ENCODE assay signal across 15 cellular contexts in the genomic region with DNA sequence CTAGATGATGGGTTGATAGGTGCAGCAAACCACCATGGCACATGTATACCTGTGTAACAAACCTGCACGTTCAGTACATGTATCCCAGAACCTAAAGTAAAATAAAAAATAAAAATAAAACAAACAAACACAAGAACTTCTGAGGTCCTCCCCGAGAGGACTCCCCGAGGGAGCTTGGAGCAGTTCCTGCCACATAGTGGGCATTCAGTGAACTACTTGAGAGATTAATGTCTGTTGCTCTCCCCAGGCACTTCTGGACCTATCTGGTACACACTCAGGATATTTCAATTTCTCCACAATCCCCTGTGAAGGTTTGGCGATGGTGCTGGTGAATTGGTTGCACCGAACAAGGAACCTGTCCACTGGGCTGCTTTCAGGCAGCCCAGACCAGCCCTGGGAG.
"Had no signal": no experiment of that assay in that cellular context is flagged by ENCODE, and none has a peak within 500 bp of the region (broad histone marks: within the 10 kb centered on the region; RNA-seq: fewer than 3 reads in every experiment).

No MANE protein-coding gene starts in this region.

- ATAC-seq: activated CD4-positive, CD25-positive, alpha-beta regulatory T cell treated with anti-CD3 and anti-CD28 coated beads, Interleukin-2, amount 50 U/mL, for 24 hours; gastroesophageal sphincter; left ventricle myocardium superior; stimulated activated naive B cell treated with anti-CD40 and anti-IgM and Interleukin-4, amounts not matched to agents 10 μg/mL and 1 μg/mL and 100 μg/mL, for 72 hours had no signal

- H3K4me3 Mint-ChIP-seq: activated CD4-positive, alpha-beta memory T cell treated with anti-CD3 and anti-CD28 coated beads for 36 hours; activated naive CD8-positive, alpha-beta T cell treated with anti-CD3 and anti-CD28 coated beads for 36 hours; stimulated activated naive B cell treated with anti-CD40 and anti-IgM and Interleukin-4, amounts not matched to agents 10 μg/mL and 1 μg/mL and 100 μg/mL, for 72 hours; type B pancreatic cell had no signal

- H3K27me3 Mint-ChIP-seq: activated CD4-positive, alpha-beta memory T cell treated with anti-CD3 and anti-CD28 coated beads for 36 hours; activated naive CD8-positive, alpha-beta T cell treated with anti-CD3 and anti-CD28 coated beads for 36 hours; stimulated activated naive B cell treated with anti-CD40 and anti-IgM and Interleukin-4, amounts not matched to agents 10 μg/mL and 1 μg/mL and 100 μg/mL, for 72 hours; type B pancreatic cell had no signal

- H2AFZ ChIP-seq: hepatocyte had no signal

- H3K9me3 ChIP-seq: gastroesophageal sphincter, psoas muscle, right lobe of liver had no signal

- H3K27me3 ChIP-seq: gastroesophageal sphincter, hepatocyte, right lobe of liver had no signal

- H3K4me2 ChIP-seq: hepatocyte had no signal

- H3K79me2 ChIP-seq: hepatocyte had no signal

- H3K27ac Mint-ChIP-seq: activated CD4-positive, alpha-beta memory T cell treated with anti-CD3 and anti-CD28 coated beads for 36 hours; activated naive CD8-positive, alpha-beta T cell treated with anti-CD3 and anti-CD28 coated beads for 36 hours; stimulated activated naive B cell treated with anti-CD40 and anti-IgM and Interleukin-4, amounts not matched to agents 10 μg/mL and 1 μg/mL and 100 μg/mL, for 72 hours; type B pancreatic cell had no signal

- DNase-seq: activated CD4-positive, alpha-beta memory T cell treated with anti-CD3 and anti-CD28 coated beads for 36 hours; activated gamma-delta T cell treated with Interleukin-2 at 50 U/mL for 16 hours; activated naive CD8-positive, alpha-beta T cell treated with anti-CD3 and anti-CD28 coated beads for 36 hours; activated T-cell treated with anti-CD3 and anti-CD28 coated beads, Interleukin-2, amount 50 U/mL, for 48 hours; left ventricle myocardium superior; mesendoderm; psoas muscle; right lobe of liver; stimulated activated naive B cell treated with anti-CD40 and anti-IgM and Interleukin-4, amounts not matched to agents 10 μg/mL and 1 μg/mL and 100 μg/mL, for 72 hours; substantia nigra; T-helper 2 cell had no signal

- H3K27ac ChIP-seq: gastroesophageal sphincter, hepatocyte, right lobe of liver had no signal

- H3K9me3 Mint-ChIP-seq: type B pancreatic cell had no signal

- H3K4me3 ChIP-seq: gastroesophageal sphincter, hepatocyte, psoas muscle, right lobe of liver had no signal
